In genomic region chr13:75341025-75341424, GRCh38 we compare ENCODE assay signal across 13 cellular contexts.
DNase-seq lines count a peak whose midpoint lies in the region; ATAC-seq and TF ChIP-seq lines count a peak whose summit lies in the region.
"Had no signal": no experiment of that assay in that cellular context is flagged by ENCODE, and none has a peak within 500 bp of the region (broad histone marks: within the 10 kb centered on the region; RNA-seq: fewer than 3 reads in every experiment).

No MANE protein-coding gene starts in this region.

- ATAC-seq in GM18505 (IDR thresholded peaks at IDR 0.05; ENCODE audit: unreplicated experiment) (peak; percentile 93), GM21367 (IDR thresholded peaks at IDR 0.05; ENCODE audit: unreplicated experiment) (peak; percentile 75), HG02885 (IDR thresholded peaks at IDR 0.05; ENCODE audit: poor library complexity, unreplicated experiment) (peak; percentile 68), HG03521 (IDR thresholded peaks at IDR 0.05; ENCODE audit: unreplicated experiment) (peak; percentile 69)

- DNase-seq in NCI-H526 (lab: John Stamatoyannopoulos, UW) (no peak), NCI-H1436 (lab: John Stamatoyannopoulos, UW) (no peak), osteoblast (ENCODE audit: insufficient read length, low spot score, missing footprints) (no peak), putamen (ENCODE audit: low spot score) (no peak)
- DNase-seq: NCI-H187; NCI-H748 treated with DMSO at 0.1 percent for 48 hours; posterior cingulate gyrus; stimulated activated naive CD4-positive, alpha-beta T cell treated with Interleukin-2 at 50 U/mL for 16 hours had no signal

- H3K4me3 ChIP-seq in osteoblast (ENCODE audit: insufficient read depth, low read length) = no peak overlapping the region

- H3K27me3 ChIP-seq in osteoblast (ENCODE audit: insufficient read depth, low read length) = no peaks in the 10 kb centered on the region

- H3K79me2 ChIP-seq in osteoblast (ENCODE audit: insufficient read depth, low read length) = no peaks in the 10 kb centered on the region

- H3K9me3 ChIP-seq in osteoblast (ENCODE audit: low read depth, low read length) = no peaks in the 10 kb centered on the region

- no peak overlapping the region for H3K4me2 ChIP-seq in osteoblast (ENCODE audit: insufficient read depth, low read length)
- H3K4me2 ChIP-seq: KMS-11 had no signal

- peaks cover 9% of the 10 kb centered on the region for H3K4me1 ChIP-seq in osteoblast (ENCODE audit: insufficient read depth, low read length)

- no peak for TF ChIP-seq POLR2A in GM18505 (IDR thresholded peaks at IDR 0.05; ENCODE audit: borderline replicate concordance, extremely low read depth, insufficient read depth, insufficient read length)

- TF ChIP-seq CTCF in osteoblast (IDR thresholded peaks at IDR 0.05; ENCODE audit: extremely low read depth, low read depth, low read length) = no peak

- no peak overlapping the region for H2AFZ ChIP-seq in osteoblast (ENCODE audit: low read length)

- peaks cover 9% of the 10 kb centered on the region for H3K36me3 ChIP-seq in osteoblast (ENCODE audit: insufficient read depth, low read length)

- no peak overlapping the region for H3K27ac ChIP-seq in osteoblast (ENCODE audit: low read depth, low read length)
- H3K27ac ChIP-seq: KMS-11 had no signal

- no peaks in the 10 kb centered on the region for H4K20me1 ChIP-seq in osteoblast (ENCODE audit: insufficient read depth, low read length)
